1 cellular context compared by ENCODE assay signal in genomic region chr1:154353460-154353904, GRCh38.
TF ChIP-seq lines count a peak whose summit lies in the region.

No MANE protein-coding gene starts in this region.

TF ChIP-seq in K562, 482 proteins besides CTCF, POLR2A, EP300 and RAD21 (continued from another document):
- TF ChIP-seq E2F4 (CRISPR knock-in tag; IDR thresholded peaks at IDR 0.05; ENCODE audit: low read depth) (no peak), ZNF124 (CRISPR knock-in tag; IDR thresholded peaks at IDR 0.05) (no peak), HMGXB4 (CRISPR knock-in tag; IDR thresholded peaks at IDR 0.05) (no peak), ZNF75A (CRISPR knock-in tag; IDR thresholded peaks at IDR 0.05) (no peak), ZNF274 (IDR thresholded peaks at IDR 0.05; ENCODE audit: borderline replicate concordance, low read depth, low read length) (no peak), HNRNPL (IDR thresholded peaks at IDR 0.05; ENCODE audit: low read depth, low read length) (no peak), PTBP1 (IDR thresholded peaks at IDR 0.05; ENCODE audit: low read depth, low read length) (no peak), ZNF644 (tag; IDR thresholded peaks at IDR 0.05; ENCODE audit: low read depth) (peak; percentile 83; the same call in 1 of the 2 replicates), SRSF9 (IDR thresholded peaks at IDR 0.05; ENCODE audit: borderline replicate concordance, low read depth, low read length) (no peak), RBM14 (IDR thresholded peaks at IDR 0.05; ENCODE audit: borderline replicate concordance, insufficient read depth, low read depth, low read length) (no peak), ATF7 (IDR thresholded peaks at IDR 0.05) (no peak), ATF4 (CRISPR knock-in tag; IDR thresholded peaks at IDR 0.05) (no peak), HDAC1 (IDR thresholded peaks at IDR 0.05) (peak; percentile 84 to 97; a peak in 2 of 4 replicates), HMG20B (CRISPR knock-in tag; IDR thresholded peaks at IDR 0.05) (no peak)
